8 cellular contexts compared by ENCODE assay signal in the genomic region with DNA sequence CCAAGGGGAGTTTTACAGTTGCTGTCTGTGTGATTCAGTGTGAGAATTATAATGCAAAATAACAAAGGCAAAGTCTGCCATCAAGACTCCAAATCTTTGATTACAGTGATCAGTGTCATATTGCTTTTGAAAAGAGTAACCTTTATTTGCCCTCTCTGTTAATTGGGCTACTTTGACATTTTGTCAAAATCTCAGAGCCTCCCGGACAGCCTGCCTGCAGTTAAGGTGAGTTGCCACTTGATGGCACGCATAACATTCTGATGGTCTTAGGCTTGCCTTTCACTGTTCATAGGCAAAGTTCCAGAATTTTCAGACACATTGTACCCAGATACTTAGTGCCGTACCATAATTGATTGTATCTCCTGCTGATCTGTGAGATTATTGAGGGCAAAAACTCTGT.
DNase-seq lines count a peak whose midpoint lies in the region; ATAC-seq and TF ChIP-seq lines count a peak whose summit lies in the region.

No MANE protein-coding gene starts in this region.

- no peak overlapping the region for H3K27ac ChIP-seq in RWPE1

- ATAC-seq in HG02970 (IDR thresholded peaks at IDR 0.05; ENCODE audit: low FRiP score, unreplicated experiment), result peak; percentile 66

- TF ChIP-seq CTCF in GM12872 (IDR thresholded peaks at IDR 0.05; ENCODE audit: insufficient read depth, low read depth, low read length) (peak; percentile 62; the same call in 2 of the 3 replicates), RWPE1 (conservative IDR thresholded peaks at IDR 0.05; ENCODE audit: low read depth) (peak; percentile 37; the same call in 1 of the 2 replicates)

- POLR2A ChIA-PET in RWPE1 (lab: Yijun Ruan, JAX; ENCODE audit: low non-redundant PET), result no interaction called here

- intact Hi-C loops in posterior vena cava (cut with DNase I), result no loop called here

- CTCF ChIA-PET in RWPE1 (lab: Yijun Ruan, JAX), result no interaction called here

- DNase-seq in RWPE1 (ENCODE audit: low spot score) (peak; percentile 42), left kidney (ENCODE audit: low read depth, low spot score) (peak; percentile 41), T-helper 9 cell (no peak), DMS79 treated with DMSO at 0.1 percent for 48 hours (lab: John Stamatoyannopoulos, UW) (no peak), posterior vena cava (ENCODE audit: low spot score) (no peak), KG1 (lab: John Stamatoyannopoulos, UW) (no peak)

Comparison
In these comparisons a context has a peak if more than half of its experiments do, and no peak if none do; other contexts are left out.
1. DNase-seq: peak in RWPE1 (single experiment) and left kidney (single experiment); none in T-helper 9 cell (single experiment), DMS79 treated with DMSO at 0.1 percent for 48 hours (single experiment), posterior vena cava (single experiment) and KG1 (single experiment).